ENCODE assay signal across 28 cellular contexts in genomic region chr1:171122903-171123302, GRCh38. TPM values are rescaled to one million over a fixed set of nuclear protein-coding genes. Genes with fewer than 3 reads are reported as not detected.
"Had no signal": no experiment of that assay in that cellular context is flagged by ENCODE, and none has a peak within 500 bp of the region (broad histone marks: within the 10 kb centered on the region; RNA-seq: fewer than 3 reads in every experiment).

No MANE protein-coding gene starts in this region.

- H3K4me3 Mint-ChIP-seq: activated naive CD8-positive, alpha-beta T cell; activated T-cell treated with anti-CD3 and anti-CD28 coated beads, Interleukin-2, amount 50 U/mL, for 72 hours; dendritic cell treated with granulocyte-macrophage colony-stimulating factor and Interleukin-4, amounts not matched to agents 40 ng/mL and 50 ng/mL, for 4 days; immature natural killer cell; nephron; stimulated activated effector memory CD8-positive, alpha-beta T cell treated with anti-CD3 and anti-CD28 coated beads, Interleukin-12 subunit alpha, Interleukin-12 subunit beta, amount 100 ng/mL, for 72 hours; stimulated activated naive CD8-positive, alpha-beta T cell treated with anti-CD3 and anti-CD28 coated beads, Interleukin-15, Interleukin-2, amounts not matched to agents 100 ng/mL and 50 ng/mL, for 24 hours; WTC11 had no signal

- H3K27me3 ChIP-seq: body of pancreas, esophagus squamous epithelium, gastroesophageal sphincter, right lobe of liver, thyroid gland had no signal

- H3K4me1 Mint-ChIP-seq: immature natural killer cell; stimulated activated effector memory CD8-positive, alpha-beta T cell treated with anti-CD3 and anti-CD28 coated beads, Interleukin-12 subunit alpha, Interleukin-12 subunit beta, amount 100 ng/mL, for 72 hours had no signal

- H3K36me3 ChIP-seq: esophagus squamous epithelium, gastroesophageal sphincter, right lobe of liver, thyroid gland had no signal

- H3K27me3 Mint-ChIP-seq: dendritic cell treated with granulocyte-macrophage colony-stimulating factor and Interleukin-4, amounts not matched to agents 40 ng/mL and 50 ng/mL, for 4 days had no signal

- ATAC-seq: activated T-cell treated with anti-CD3 and anti-CD28 coated beads, Interleukin-2, amount 50 U/mL, for 72 hours; body of pancreas; gastroesophageal sphincter; stimulated activated effector memory CD8-positive, alpha-beta T cell treated with anti-CD3 and anti-CD28 coated beads, Interleukin-12 subunit alpha, Interleukin-12 subunit beta, amount 100 ng/mL, for 72 hours; WTC11 had no signal

- H3K9me3 Mint-ChIP-seq: stimulated activated effector memory CD8-positive, alpha-beta T cell treated with anti-CD3 and anti-CD28 coated beads, Interleukin-12 subunit alpha, Interleukin-12 subunit beta, amount 100 ng/mL, for 72 hours; stimulated activated naive CD8-positive, alpha-beta T cell treated with anti-CD3 and anti-CD28 coated beads, Interleukin-15, Interleukin-2, amounts not matched to agents 100 ng/mL and 50 ng/mL, for 24 hours had no signal

- H3K9me3 ChIP-seq: body of pancreas, esophagus squamous epithelium, gastroesophageal sphincter, right lobe of liver, thyroid gland had no signal

- DNase-seq: activated CD4-positive, alpha-beta T cell treated with anti-CD3 and anti-CD28 coated beads for 1 hour; activated CD4-positive, alpha-beta T cell treated with anti-CD3 and anti-CD28 coated beads, Interleukin-2, amount 50 U/mL, for 1 hour; activated naive CD4-positive, alpha-beta T cell treated with Interleukin-2 at 50 U/mL for 16 hours; activated T-cell treated with anti-CD3 and anti-CD28 coated beads for 4 hours; activated T-cell treated with anti-CD3 and anti-CD28 coated beads, Interleukin-2, amount 50 U/mL, for 72 hours; anterior cingulate cortex; body of pancreas; central memory CD4-positive, alpha-beta T cell; esophagus squamous epithelium; hypothalamus; immature natural killer cell; posterior cingulate gyrus; right lobe of liver; stimulated activated CD4-positive, alpha-beta T cell treated with anti-CD3 and anti-CD28 coated beads, Interleukin-12 subunit alpha, Interleukin-12 subunit beta, amount 100 ng/mL, for 4 hours; stimulated activated CD4-positive, alpha-beta T cell treated with anti-CD3 and anti-CD28 coated beads, Interleukin-4, amount 100 ng/mL, for 24 hours; substantia nigra; T-helper 2 cell; thyroid gland had no signal

- H3K4me1 ChIP-seq: thyroid gland had no signal

- H3K27ac Mint-ChIP-seq: activated naive CD8-positive, alpha-beta T cell; activated T-cell treated with anti-CD3 and anti-CD28 coated beads, Interleukin-2, amount 50 U/mL, for 72 hours; dendritic cell treated with granulocyte-macrophage colony-stimulating factor and Interleukin-4, amounts not matched to agents 40 ng/mL and 50 ng/mL, for 4 days; immature natural killer cell; stimulated activated effector memory CD8-positive, alpha-beta T cell treated with anti-CD3 and anti-CD28 coated beads, Interleukin-12 subunit alpha, Interleukin-12 subunit beta, amount 100 ng/mL, for 72 hours; stimulated activated naive CD8-positive, alpha-beta T cell treated with anti-CD3 and anti-CD28 coated beads, Interleukin-15, Interleukin-2, amounts not matched to agents 100 ng/mL and 50 ng/mL, for 24 hours; WTC11 had no signal

- H3K4me3 ChIP-seq: body of pancreas, esophagus squamous epithelium, gastroesophageal sphincter, lung, right lobe of liver, skin epidermis, thyroid gland had no signal

- H3K36me3 Mint-ChIP-seq: activated naive CD8-positive, alpha-beta T cell; immature natural killer cell; stimulated activated effector memory CD8-positive, alpha-beta T cell treated with anti-CD3 and anti-CD28 coated beads, Interleukin-12 subunit alpha, Interleukin-12 subunit beta, amount 100 ng/mL, for 72 hours; WTC11 had no signal

- H3K27ac ChIP-seq: body of pancreas, esophagus squamous epithelium, skin epidermis had no signal

RNA-seq across cellular contexts. Expression of gene FMO3, which starts 32.2 kb away (rescaled TPM):
- total RNA-seq: activated T-cell treated with anti-CD3 and anti-CD28 coated beads, Interleukin-2, amount 50 U/mL, for 72 hours; kidney epithelial cell; WTC11 had no signal
